ENCODE assay signal across 24 cellular contexts in the genomic region with DNA sequence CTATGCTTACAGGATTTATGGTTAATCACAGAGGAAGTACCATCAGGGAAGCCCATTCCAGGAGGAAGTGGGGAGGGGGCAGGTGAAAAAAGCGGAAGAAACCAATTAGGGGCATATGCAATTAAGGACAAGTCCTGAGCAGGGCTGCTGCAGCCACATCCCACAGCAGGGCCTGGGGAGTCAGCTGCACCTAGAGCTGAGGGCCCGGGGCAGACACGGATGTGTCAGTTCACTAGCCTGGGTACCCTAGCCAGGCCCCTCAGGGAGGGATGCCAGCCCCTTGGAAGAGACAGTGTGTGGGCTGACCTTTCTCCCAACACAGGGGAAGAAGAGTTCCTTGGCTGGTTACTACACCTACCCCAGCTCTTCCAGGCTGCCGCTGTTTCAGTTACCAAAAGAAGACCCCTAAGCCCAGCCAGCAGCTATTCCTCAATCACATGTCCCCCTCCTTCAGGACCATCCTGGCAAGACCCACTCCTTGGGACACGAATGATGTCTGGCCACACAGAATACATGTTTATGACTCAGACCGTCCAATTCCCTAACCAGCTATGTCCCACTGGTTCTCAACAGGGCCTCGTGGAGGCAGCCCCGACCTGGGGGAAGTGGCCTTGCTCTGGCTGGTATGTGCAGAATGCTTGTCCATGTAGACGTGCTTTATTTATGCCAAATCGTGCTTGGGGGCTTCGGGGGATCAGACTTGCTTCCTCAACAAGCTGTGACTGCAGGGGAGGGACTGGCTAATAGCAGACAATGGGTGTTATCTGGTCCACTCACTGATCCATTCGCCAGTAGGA.
DNase-seq lines count a peak whose midpoint lies in the region; ATAC-seq and TF ChIP-seq lines count a peak whose summit lies in the region.
"Had no signal": no experiment of that assay in that cellular context is flagged by ENCODE, and none has a peak within 500 bp of the region (broad histone marks: within the 10 kb centered on the region; RNA-seq: fewer than 3 reads in every experiment).

No MANE protein-coding gene starts in this region.

- H3K14ac ChIP-seq in neuronal stem cell (ENCODE audit: low read length): no peak overlapping the region

- no peak overlapping the region for H3K4ac ChIP-seq in neuronal stem cell (ENCODE audit: low read length)

- H2AFZ ChIP-seq in neuronal stem cell (ENCODE audit: low read length): no peak overlapping the region

- H3K4me2 ChIP-seq in neuronal stem cell (ENCODE audit: insufficient read depth, low read length, poor library complexity, severe bottlenecking): no peak overlapping the region
- H3K4me2 ChIP-seq: A549, BLaER1 had no signal

- no peak overlapping the region for H4K8ac ChIP-seq in neuronal stem cell (ENCODE audit: low read depth, low read length)

- no peak overlapping the region for H2BK12ac ChIP-seq in neuronal stem cell (ENCODE audit: low read length)

- H3K18ac ChIP-seq in neuronal stem cell (ENCODE audit: low read length): no peak overlapping the region

- no peak overlapping the region for H3K27ac ChIP-seq in tibial artery
- H3K27ac ChIP-seq in neuronal stem cell (replicated peaks; ENCODE audit: low read length): no peak overlapping the region
- H3K27ac ChIP-seq: A549, BLaER1, RWPE1, SJCRH30 had no signal

- H4K91ac ChIP-seq in neuronal stem cell (ENCODE audit: low read depth, low read length, poor library complexity): no peak overlapping the region

- no peaks in the 10 kb centered on the region for H3K79me1 ChIP-seq in neuronal stem cell (ENCODE audit: low read depth, low read length)

- H3K36me3 ChIP-seq in tibial artery: no peaks in the 10 kb centered on the region
- H3K36me3 ChIP-seq in neuronal stem cell (replicated peaks in 1 of 2; ENCODE audit: control insufficient read depth in 2 of 2, insufficient read depth in 2 of 2, low read length in 2 of 2): peaks cover 0 to 2% of the 10 kb centered on the region in 2 donors
- H3K36me3 ChIP-seq: BLaER1 had no signal

- intact Hi-C loops in tibial artery (cut with DNase I; ENCODE audit: low total_unique reads): no loop called here

- no peak overlapping the region for H3K9ac ChIP-seq in neuronal stem cell (ENCODE audit: low read depth, low read length, poor library complexity)
- H3K9ac ChIP-seq: BLaER1 had no signal

- no peak overlapping the region for H3K4me3 ChIP-seq in choroid plexus epithelial cell (ENCODE audit: low read depth, low read length)
- no peak overlapping the region for H3K4me3 ChIP-seq in tibial artery
- no peak overlapping the region for H3K4me3 ChIP-seq in neuronal stem cell (ENCODE audit: low read length in 2 of 2)
- H3K4me3 ChIP-seq: A549, BLaER1, GM12878, K562, SJCRH30 had no signal

- no peak overlapping the region for H3K4me3 Mint-ChIP-seq in activated naive CD4-positive, alpha-beta T cell treated with anti-CD3 and anti-CD28 coated beads, Interleukin-2, amount 50 U/mL, for 24 hours
- H3K4me3 Mint-ChIP-seq in natural killer cell treated with Interleukin-12 subunit alpha and Interleukin-12 subunit beta and Interleukin-15 and Interleukin-18, amount 100 ng/mL, for 72 hours: no peak overlapping the region
- H3K4me3 Mint-ChIP-seq: CD8-positive, alpha-beta T cell had no signal

- no peaks in the 10 kb centered on the region for H3K4me1 ChIP-seq in tibial artery
- H3K4me1 ChIP-seq in neuronal stem cell (ENCODE audit: control insufficient read depth in 2 of 2, insufficient read depth in 1 of 2, low read depth in 1 of 2, low read length in 2 of 2): no peaks in the 10 kb centered on the region
- H3K4me1 ChIP-seq: A549, BLaER1, SJCRH30 had no signal

- H3K27me3 Mint-ChIP-seq in activated naive CD4-positive, alpha-beta T cell treated with anti-CD3 and anti-CD28 coated beads, Interleukin-2, amount 50 U/mL, for 24 hours: peaks cover 2% of the 10 kb centered on the region
- H3K27me3 Mint-ChIP-seq in natural killer cell treated with Interleukin-12 subunit alpha and Interleukin-12 subunit beta and Interleukin-15 and Interleukin-18, amount 100 ng/mL, for 72 hours: peaks cover 0 to 5% of the 10 kb centered on the region in 2 donors

- no peaks in the 10 kb centered on the region for H3K36me3 Mint-ChIP-seq in activated naive CD4-positive, alpha-beta T cell treated with anti-CD3 and anti-CD28 coated beads, Interleukin-2, amount 50 U/mL, for 24 hours
- H3K36me3 Mint-ChIP-seq in natural killer cell treated with Interleukin-12 subunit alpha and Interleukin-12 subunit beta and Interleukin-15 and Interleukin-18, amount 100 ng/mL, for 72 hours: no peaks in the 10 kb centered on the region
- H3K36me3 Mint-ChIP-seq: CD8-positive, alpha-beta T cell had no signal

- H3K9me3 ChIP-seq in tibial artery: no peaks in the 10 kb centered on the region
- peaks cover 2 to 7% of the 10 kb centered on the region in 2 donors for H3K9me3 ChIP-seq in neuronal stem cell (replicated peaks in 1 of 2; ENCODE audit: control insufficient read depth in 2 of 2, insufficient read depth in 1 of 2, low read depth in 1 of 2, low read length in 2 of 2)
- H3K9me3 ChIP-seq: A549, SJCRH30 had no signal

- H3K27ac Mint-ChIP-seq in activated naive CD4-positive, alpha-beta T cell treated with anti-CD3 and anti-CD28 coated beads, Interleukin-2, amount 50 U/mL, for 24 hours: peak overlapping the region; percentile 14
- H3K27ac Mint-ChIP-seq in natural killer cell treated with Interleukin-12 subunit alpha and Interleukin-12 subunit beta and Interleukin-15 and Interleukin-18, amount 100 ng/mL, for 72 hours: no peak overlapping the region
- H3K27ac Mint-ChIP-seq: CD8-positive, alpha-beta T cell had no signal

- H3K4me1 Mint-ChIP-seq in activated naive CD4-positive, alpha-beta T cell treated with anti-CD3 and anti-CD28 coated beads, Interleukin-2, amount 50 U/mL, for 24 hours: no peaks in the 10 kb centered on the region
- no peaks in the 10 kb centered on the region for H3K4me1 Mint-ChIP-seq in natural killer cell treated with Interleukin-12 subunit alpha and Interleukin-12 subunit beta and Interleukin-15 and Interleukin-18, amount 100 ng/mL, for 72 hours (ENCODE audit: low read depth in 2 of 2)

- no peak for TF ChIP-seq CTCF in choroid plexus epithelial cell (conservative IDR thresholded peaks at IDR 0.05; ENCODE audit: low read depth, low read length)
- no peak for TF ChIP-seq CTCF in tibial artery (IDR thresholded peaks at IDR 0.05)

- no peaks in the 10 kb centered on the region for H3K9me3 Mint-ChIP-seq in activated naive CD4-positive, alpha-beta T cell treated with anti-CD3 and anti-CD28 coated beads, Interleukin-2, amount 50 U/mL, for 24 hours
- H3K9me3 Mint-ChIP-seq in natural killer cell treated with Interleukin-12 subunit alpha and Interleukin-12 subunit beta and Interleukin-15 and Interleukin-18, amount 100 ng/mL, for 72 hours: no peaks in the 10 kb centered on the region
- H3K9me3 Mint-ChIP-seq: CD8-positive, alpha-beta T cell had no signal

- WGBS in neuronal stem cell (ENCODE audit: extremely low coverage in 2 of 2, insufficient read length in 2 of 2, insufficient replicate concordance in 1 of 2), 2 donors: no CpG with 5 or more reads among the region's 12 CpGs

- no peak overlapping the region for H2BK15ac ChIP-seq in neuronal stem cell (ENCODE audit: low read length)

- no peak for ATAC-seq in natural killer cell treated with Interleukin-12 subunit alpha and Interleukin-12 subunit beta and Interleukin-15 and Interleukin-18, amount 100 ng/mL, for 72 hours
- ATAC-seq in GM21786 (IDR thresholded peaks at IDR 0.05; ENCODE audit: unreplicated experiment) (no peak), HG03097 (IDR thresholded peaks at IDR 0.05; ENCODE audit: low FRiP score, unreplicated experiment) (no peak)
- ATAC-seq: A549; CD8-positive, alpha-beta T cell; GM12878; K562; PC-3 had no signal

- H3K27me3 ChIP-seq in tibial artery (no peaks in the 10 kb centered on the region), neuronal stem cell (ENCODE audit: control insufficient read depth in 3 of 3, insufficient read depth in 3 of 3, low read depth in 1 of 3, low read length in 3 of 3) (no peaks in the 10 kb centered on the region)
- H3K27me3 ChIP-seq: BLaER1, SJCRH30 had no signal

- H3K23ac ChIP-seq in neuronal stem cell (ENCODE audit: low read depth, low read length, poor library complexity): no peak overlapping the region

- H2BK120ac ChIP-seq in neuronal stem cell (ENCODE audit: low read depth, low read length): no peak overlapping the region

- no peak overlapping the region for H2AK5ac ChIP-seq in neuronal stem cell (ENCODE audit: low read depth, low read length)

- no peak overlapping the region for H2BK5ac ChIP-seq in neuronal stem cell (ENCODE audit: low read length)

- DNase-seq in activated naive CD4-positive, alpha-beta T cell treated with anti-CD3 and anti-CD28 coated beads, Interleukin-2, amount 50 U/mL, for 16 hours: no peak
- peak; percentile 8 for DNase-seq in choroid plexus epithelial cell (ENCODE audit: low read depth)
- peak; percentile 38 for DNase-seq in natural killer cell treated with Interleukin-12 subunit alpha and Interleukin-12 subunit beta and Interleukin-15 and Interleukin-18, amount 100 ng/mL, for 72 hours (ENCODE audit: low spot score)
- peak; percentile 7 to 39 for DNase-seq in tibial artery
- no peak for DNase-seq in neuronal stem cell (ENCODE audit: low spot score)
- DNase-seq: Calu3; CD8-positive, alpha-beta T cell; GF-D8; GOT3; NCI-H1105 treated with DMSO at 0.1 percent for 48 hours; NCI-H1694; NCI-H2081 treated with DMSO at 0.1 percent for 48 hours; NCI-H510A; NCI-H774; PC-3; SJCRH30 had no signal

Comparison
In these comparisons a context has a peak if more than half of its experiments do, and no peak if none do; other contexts are left out.
1. DNase-seq: peak in choroid plexus epithelial cell (single experiment), natural killer cell treated with Interleukin-12 subunit alpha and Interleukin-12 subunit beta and Interleukin-15 and Interleukin-18, amount 100 ng/mL, for 72 hours (single experiment) and tibial artery (2 of 2); none in activated naive CD4-positive, alpha-beta T cell treated with anti-CD3 and anti-CD28 coated beads, Interleukin-2, amount 50 U/mL, for 16 hours (single experiment) and neuronal stem cell (single experiment).